Comparison of ENCODE assay signal across 6 cellular contexts in the genomic region with DNA sequence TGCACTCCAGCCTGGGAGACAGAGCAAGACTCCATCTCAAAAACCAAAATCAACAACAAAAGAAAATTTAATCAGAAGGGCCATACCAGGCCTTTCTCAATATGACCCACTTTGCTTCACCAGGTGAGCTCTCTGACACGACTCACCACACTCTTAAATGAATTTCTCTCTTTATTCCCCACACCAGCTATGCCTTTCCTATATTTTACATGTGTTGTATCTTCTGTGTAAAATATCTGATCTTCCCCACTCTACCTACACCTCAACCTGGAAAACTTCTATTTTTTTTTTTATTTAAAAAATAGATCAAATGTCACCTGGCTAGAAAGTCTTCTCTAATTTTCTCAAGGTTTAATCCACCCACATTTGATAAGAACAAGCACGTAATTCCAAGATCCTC.
"Had no signal": no experiment of that assay in that cellular context is flagged by ENCODE, and none has a peak within 500 bp of the region (broad histone marks: within the 10 kb centered on the region; RNA-seq: fewer than 3 reads in every experiment).

No MANE protein-coding gene starts in this region.

- DNase-seq: IMR-90, KBM-7, KG1 had no signal

- H3K4me3 ChIP-seq: K562 had no signal

- H3K27ac ChIP-seq: HL-60, KMS-11 had no signal
